ENCODE assay signal across 1 cellular context in genomic region chr22:37566329-37566837, GRCh38.
TF ChIP-seq lines count a peak whose summit lies in the region.

No MANE protein-coding gene starts in this region.

TF ChIP-seq in SK-N-SH, 30 proteins besides CTCF, POLR2A, EP300 and RAD21 (continued from another document):
- TF ChIP-seq, protein P1, sequence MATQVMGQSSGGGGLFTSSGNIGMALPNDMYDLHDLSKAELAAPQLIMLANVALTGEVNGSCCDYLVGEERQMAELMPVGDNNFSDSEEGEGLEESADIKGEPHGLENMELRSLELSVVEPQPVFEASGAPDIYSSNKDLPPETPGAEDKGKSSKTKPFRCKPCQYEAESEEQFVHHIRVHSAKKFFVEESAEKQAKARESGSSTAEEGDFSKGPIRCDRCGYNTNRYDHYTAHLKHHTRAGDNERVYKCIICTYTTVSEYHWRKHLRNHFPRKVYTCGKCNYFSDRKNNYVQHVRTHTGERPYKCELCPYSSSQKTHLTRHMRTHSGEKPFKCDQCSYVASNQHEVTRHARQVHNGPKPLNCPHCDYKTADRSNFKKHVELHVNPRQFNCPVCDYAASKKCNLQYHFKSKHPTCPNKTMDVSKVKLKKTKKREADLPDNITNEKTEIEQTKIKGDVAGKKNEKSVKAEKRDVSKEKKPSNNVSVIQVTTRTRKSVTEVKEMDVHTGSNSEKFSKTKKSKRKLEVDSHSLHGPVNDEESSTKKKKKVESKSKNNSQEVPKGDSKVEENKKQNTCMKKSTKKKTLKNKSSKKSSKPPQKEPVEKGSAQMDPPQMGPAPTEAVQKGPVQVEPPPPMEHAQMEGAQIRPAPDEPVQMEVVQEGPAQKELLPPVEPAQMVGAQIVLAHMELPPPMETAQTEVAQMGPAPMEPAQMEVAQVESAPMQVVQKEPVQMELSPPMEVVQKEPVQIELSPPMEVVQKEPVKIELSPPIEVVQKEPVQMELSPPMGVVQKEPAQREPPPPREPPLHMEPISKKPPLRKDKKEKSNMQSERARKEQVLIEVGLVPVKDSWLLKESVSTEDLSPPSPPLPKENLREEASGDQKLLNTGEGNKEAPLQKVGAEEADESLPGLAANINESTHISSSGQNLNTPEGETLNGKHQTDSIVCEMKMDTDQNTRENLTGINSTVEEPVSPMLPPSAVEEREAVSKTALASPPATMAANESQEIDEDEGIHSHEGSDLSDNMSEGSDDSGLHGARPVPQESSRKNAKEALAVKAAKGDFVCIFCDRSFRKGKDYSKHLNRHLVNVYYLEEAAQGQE (IDR thresholded peaks at IDR 0.05; ENCODE audit: low read depth, low read length) = no peak
- TF ChIP-seq MAX (IDR thresholded peaks at IDR 0.05; ENCODE audit: low read depth) (no peak), USF1 (IDR thresholded peaks at IDR 0.05; ENCODE audit: borderline replicate concordance, low read depth) (no peak), JUND (IDR thresholded peaks at IDR 0.05) (no peak)
